In genomic region chr7:128362670-128363069, GRCh38 we compare ENCODE assay signal across 1 cellular context.
TF ChIP-seq lines count a peak whose summit lies in the region.

No MANE protein-coding gene starts in this region.

TF ChIP-seq in HCT116, 20 proteins besides CTCF, POLR2A, EP300 and RAD21:
- TF ChIP-seq ELF1 (IDR thresholded peaks at IDR 0.05; ENCODE audit: borderline replicate concordance, low read depth), result no peak
- TF ChIP-seq EZH2 (IDR thresholded peaks at IDR 0.05), result no peak
- TF ChIP-seq CBX3 (IDR thresholded peaks at IDR 0.05; ENCODE audit: low read depth), result no peak
- no peak for TF ChIP-seq YY1 (IDR thresholded peaks at IDR 0.05; ENCODE audit: extremely low read depth, insufficient replicate concordance, low read depth, low read length)
- no peak for TF ChIP-seq SP1 (IDR thresholded peaks at IDR 0.05; ENCODE audit: low read depth)
- no peak for TF ChIP-seq FOSL1 (IDR thresholded peaks at IDR 0.05; ENCODE audit: low read depth)
- no peak for TF ChIP-seq TCF7L2 (IDR thresholded peaks at IDR 0.05; ENCODE audit: borderline replicate concordance, extremely low read depth, insufficient read depth, insufficient read length)
- TF ChIP-seq ZFX (IDR thresholded peaks at IDR 0.05), result no peak
- TF ChIP-seq EZH2phosphoT487 (IDR thresholded peaks at IDR 0.05; ENCODE audit: borderline replicate concordance), result no peak
- TF ChIP-seq ZNF274 (IDR thresholded peaks at IDR 0.05; ENCODE audit: low read depth, low read length), result no peak
- TF ChIP-seq SIN3A (IDR thresholded peaks at IDR 0.05; ENCODE audit: low read depth), result no peak
- no peak for TF ChIP-seq JUND (IDR thresholded peaks at IDR 0.05)
- no peak for TF ChIP-seq ATF3 (IDR thresholded peaks at IDR 0.05)
- TF ChIP-seq ZBTB33 (IDR thresholded peaks at IDR 0.05; ENCODE audit: extremely low read depth, insufficient replicate concordance, low read length), result no peak
- no peak for TF ChIP-seq EGR1 (IDR thresholded peaks at IDR 0.05; ENCODE audit: low read depth)
- no peak for TF ChIP-seq SRF (IDR thresholded peaks at IDR 0.05; ENCODE audit: low read depth)
- TF ChIP-seq CEBPB (IDR thresholded peaks at IDR 0.05; ENCODE audit: low read depth), result no peak
- TF ChIP-seq REST (IDR thresholded peaks at IDR 0.05; ENCODE audit: low read depth), result no peak
- no peak for TF ChIP-seq MAX (IDR thresholded peaks at IDR 0.05)
- TF ChIP-seq POLR2AphosphoS5 (IDR thresholded peaks at IDR 0.05; ENCODE audit: low read depth, low read length), result no peak
